Comparison of ENCODE assay signal across 1 cellular context in genomic region chr19:15250635-15250993, GRCh38.
TF ChIP-seq lines count a peak whose summit lies in the region.

No MANE protein-coding gene starts in this region.

TF ChIP-seq in H1, 55 proteins besides CTCF, POLR2A, EP300 and RAD21:
- TF ChIP-seq ATF2 (IDR thresholded peaks at IDR 0.05; ENCODE audit: low read length) (no peak), SIN3A (conservative IDR thresholded peaks at IDR 0.05 in 1 of 2, IDR thresholded peaks at IDR 0.05 in 1 of 2; ENCODE audit: low read depth in 1 of 2, low read length in 2 of 2) (no peak)
